29 cellular contexts compared by ENCODE assay signal in genomic region chr18:14959550-14959949, GRCh38.
"Had no signal": no experiment of that assay in that cellular context is flagged by ENCODE, and none has a peak within 500 bp of the region (broad histone marks: within the 10 kb centered on the region; RNA-seq: fewer than 3 reads in every experiment).

No MANE protein-coding gene starts in this region.

- H3K36me3 ChIP-seq: adrenal gland, colonic mucosa, gastrocnemius medialis, heart right ventricle had no signal

- H3K4me3 Mint-ChIP-seq: activated CD4-positive, alpha-beta T cell treated with anti-CD3 and anti-CD28 coated beads, Interleukin-2, amount 10 ng/mL, durations not matched to agents 7 days and 5 days; activated naive CD4-positive, alpha-beta T cell treated with anti-CD3 and anti-CD28 coated beads, Interleukin-2, amount 10 ng/mL, durations not matched to agents 7 days and 5 days; activated naive CD8-positive, alpha-beta T cell treated with anti-CD3 and anti-CD28 coated beads, Interleukin-2, amount 50 U/mL, for 24 hours; activated T-cell treated with anti-CD3 and anti-CD28 coated beads, Interleukin-2, amount 50 U/mL, for 24 hours; activated T-cell treated with anti-CD3 and anti-CD28 coated beads, Interleukin-2, amount 50 U/mL, for 72 hours; endodermal cell; WTC11 had no signal

- H3K36me3 Mint-ChIP-seq: activated naive CD4-positive, alpha-beta T cell treated with anti-CD3 and anti-CD28 coated beads, Interleukin-2, amount 10 ng/mL, durations not matched to agents 7 days and 5 days; activated naive CD4-positive, alpha-beta T cell treated with anti-CD3 and anti-CD28 coated beads, Interleukin-2, amount 50 U/mL, for 72 hours had no signal

- H3K9me3 ChIP-seq: body of pancreas, colonic mucosa, gastrocnemius medialis had no signal

- DNase-seq: activated CD4-positive, alpha-beta T cell treated with anti-CD3 and anti-CD28 coated beads for 1 hour; activated CD4-positive, alpha-beta T cell treated with anti-CD3 and anti-CD28 coated beads for 4 hours; activated CD4-positive, alpha-beta T cell treated with anti-CD3 and anti-CD28 coated beads, Interleukin-2, amount 10 ng/mL, durations not matched to agents 7 days and 5 days; activated CD4-positive, alpha-beta T cell treated with anti-CD3 and anti-CD28 coated beads, Interleukin-2, amount 50 U/mL, for 4 hours; activated CD8-positive, alpha-beta memory T cell treated with anti-CD3 and anti-CD28 coated beads, Interleukin-2, amount 50 U/mL, for 48 hours; activated gamma-delta T cell; activated naive CD4-positive, alpha-beta T cell; activated naive CD4-positive, alpha-beta T cell treated with anti-CD3 and anti-CD28 coated beads, Interleukin-2, amount 10 ng/mL, durations not matched to agents 7 days and 5 days; activated naive CD8-positive, alpha-beta T cell treated with anti-CD3 and anti-CD28 coated beads, Interleukin-2, amount 50 U/mL, for 24 hours; activated T-cell treated with anti-CD3 and anti-CD28 coated beads for 4 hours; activated T-cell treated with anti-CD3 and anti-CD28 coated beads, Interleukin-2, amount 50 U/mL, for 24 hours; activated T-cell treated with anti-CD3 and anti-CD28 coated beads, Interleukin-2, amount 50 U/mL, for 72 hours; adrenal gland; amygdala; aorta; body of pancreas; central memory CD4-positive, alpha-beta T cell; cerebellar nuclear complex; colonic mucosa; effector memory CD4-positive, alpha-beta T cell; endodermal cell; foreskin keratinocyte; gastrocnemius medialis; glutamatergic neuron; heart right ventricle; T-helper 2 cell had no signal

- ATAC-seq: activated naive CD4-positive, alpha-beta T cell treated with anti-CD3 and anti-CD28 coated beads, Interleukin-2, amount 50 U/mL, for 72 hours; activated naive CD8-positive, alpha-beta T cell treated with anti-CD3 and anti-CD28 coated beads, Interleukin-2, amount 50 U/mL, for 24 hours; activated T-cell treated with anti-CD3 and anti-CD28 coated beads, Interleukin-2, amount 50 U/mL, for 72 hours; body of pancreas; esophagus mucosa; foreskin keratinocyte; gastrocnemius medialis; heart right ventricle; WTC11 had no signal

- H3K4me3 ChIP-seq: adrenal gland, body of pancreas, colonic mucosa, gastrocnemius medialis, heart right ventricle had no signal

- H3K27ac Mint-ChIP-seq: activated CD4-positive, alpha-beta T cell treated with anti-CD3 and anti-CD28 coated beads, Interleukin-2, amount 10 ng/mL, durations not matched to agents 7 days and 5 days; activated naive CD4-positive, alpha-beta T cell treated with anti-CD3 and anti-CD28 coated beads, Interleukin-2, amount 10 ng/mL, durations not matched to agents 7 days and 5 days; activated naive CD4-positive, alpha-beta T cell treated with anti-CD3 and anti-CD28 coated beads, Interleukin-2, amount 50 U/mL, for 72 hours; activated naive CD8-positive, alpha-beta T cell treated with anti-CD3 and anti-CD28 coated beads, Interleukin-2, amount 50 U/mL, for 24 hours; activated T-cell treated with anti-CD3 and anti-CD28 coated beads, Interleukin-2, amount 50 U/mL, for 24 hours; activated T-cell treated with anti-CD3 and anti-CD28 coated beads, Interleukin-2, amount 50 U/mL, for 72 hours; endodermal cell; WTC11 had no signal

- H3K27ac ChIP-seq: adrenal gland, body of pancreas, colonic mucosa, foreskin keratinocyte, gastrocnemius medialis, heart right ventricle had no signal

- H3K4me1 ChIP-seq: adrenal gland, body of pancreas, colonic mucosa, foreskin keratinocyte, gastrocnemius medialis, heart right ventricle had no signal

- H3K9me3 Mint-ChIP-seq: activated naive CD4-positive, alpha-beta T cell treated with anti-CD3 and anti-CD28 coated beads, Interleukin-2, amount 10 ng/mL, durations not matched to agents 7 days and 5 days had no signal

- H3K27me3 ChIP-seq: adrenal gland, body of pancreas, colonic mucosa, foreskin keratinocyte, gastrocnemius medialis, heart right ventricle had no signal

- H3K27me3 Mint-ChIP-seq: activated CD4-positive, alpha-beta T cell treated with anti-CD3 and anti-CD28 coated beads, Interleukin-2, amount 10 ng/mL, durations not matched to agents 7 days and 5 days; activated naive CD4-positive, alpha-beta T cell treated with anti-CD3 and anti-CD28 coated beads, Interleukin-2, amount 10 ng/mL, durations not matched to agents 7 days and 5 days; activated naive CD8-positive, alpha-beta T cell treated with anti-CD3 and anti-CD28 coated beads, Interleukin-2, amount 50 U/mL, for 24 hours had no signal

- H3K4me1 Mint-ChIP-seq: activated CD4-positive, alpha-beta T cell treated with anti-CD3 and anti-CD28 coated beads, Interleukin-2, amount 10 ng/mL, durations not matched to agents 7 days and 5 days; activated naive CD4-positive, alpha-beta T cell treated with anti-CD3 and anti-CD28 coated beads, Interleukin-2, amount 10 ng/mL, durations not matched to agents 7 days and 5 days; activated naive CD8-positive, alpha-beta T cell treated with anti-CD3 and anti-CD28 coated beads, Interleukin-2, amount 50 U/mL, for 24 hours; endodermal cell; WTC11 had no signal
